ENCODE assay signal across 2 cellular contexts in the genomic region with DNA sequence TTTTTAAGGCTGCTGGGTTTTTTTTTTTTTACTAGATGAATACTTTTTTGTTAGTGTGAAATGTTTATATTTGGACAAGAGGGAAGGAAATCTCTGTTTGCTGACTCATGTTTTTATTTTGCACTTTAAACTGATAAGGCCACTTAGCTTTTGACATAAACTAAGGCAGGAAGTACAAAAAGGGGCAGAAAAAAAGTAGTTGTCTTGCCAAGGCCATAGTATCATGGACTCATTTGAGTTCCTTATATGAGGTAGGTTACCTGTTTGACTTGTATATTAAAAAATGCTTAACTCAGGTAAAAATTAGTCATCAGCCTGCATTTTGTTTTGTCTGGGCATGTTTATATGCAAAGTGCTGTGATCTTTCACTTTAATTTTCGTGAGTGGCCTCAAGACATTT.
A peak's percentile ranks its signal among the peaks of the same experiment; 100 is the strongest.
TF ChIP-seq lines count a peak whose summit lies in the region.

No MANE protein-coding gene starts in this region.

TF ChIP-seq in A549, 52 proteins besides CTCF, POLR2A, EP300 and RAD21:
- TF ChIP-seq JUNB (IDR thresholded peaks at IDR 0.05) (no peak), MAFK (IDR thresholded peaks at IDR 0.05; ENCODE audit: partially characterized antibody) (peak; percentile 78), RARB (CRISPR knock-in tag; IDR thresholded peaks at IDR 0.05) (no peak)

TF ChIP-seq in IMR-90, 13 proteins besides CTCF, POLR2A, EP300 and RAD21:
- no peak for TF ChIP-seq BHLHE40 (IDR thresholded peaks at IDR 0.05; ENCODE audit: low read depth, low read length)
- TF ChIP-seq NFE2L2 (IDR thresholded peaks at IDR 0.05; ENCODE audit: low read depth, low read length), result peak; percentile 57
- peak; percentile 93 for TF ChIP-seq MAFK (IDR thresholded peaks at IDR 0.05; ENCODE audit: low read depth, low read length)
TF ChIP-seq in IMR-90: peak in this region for 2.
